8 cellular contexts compared by ENCODE assay signal in genomic region chr16:649646-650045, GRCh38. TPM values are rescaled to one million over a fixed set of nuclear protein-coding genes. Genes with fewer than 3 reads are reported as not detected.
DNase-seq lines count a peak whose midpoint lies in the region; ATAC-seq, FAIRE-seq and TF ChIP-seq lines count a peak whose summit lies in the region.

No MANE protein-coding gene starts in this region.

- H3K36me3 Mint-ChIP-seq in activated naive CD4-positive, alpha-beta T cell treated with anti-CD3 and anti-CD28 coated beads, Interleukin-2, amount 50 U/mL, for 24 hours = no peaks in the 10 kb centered on the region

- peak; percentile 42 for DNase-seq in activated CD4-positive, alpha-beta T cell treated with anti-CD3 and anti-CD28 coated beads for 48 hours
- no peak for DNase-seq in activated CD4-positive, alpha-beta T cell treated with anti-CD3 and anti-CD28 coated beads, Interleukin-2, amount 50 U/mL, for 1 hour
- DNase-seq in kidney (no peak), thyroid gland (no peak), foreskin melanocyte (no peak), DMS153 treated with DMSO at 0.1 percent for 48 hours (lab: John Stamatoyannopoulos, UW; ENCODE audit: unreplicated experiment) (no peak)

- H3K4me1 ChIP-seq in kidney (ENCODE audit: control insufficient read depth in 1 of 2, insufficient read depth in 1 of 2, low read depth in 1 of 2, low read length in 2 of 2) (peaks cover 12 to 34% of the 10 kb centered on the region in 2 donors), thyroid gland (peaks cover 40 to 46% of the 10 kb centered on the region in 2 donors)

- H3K4me3 ChIP-seq in kidney (ENCODE audit: low read length in 2 of 2) (peak overlapping the region; percentile 29 to 56), thyroid gland (replicated peaks in 1 of 3) (peak overlapping the region; percentile 73 to 98 (median 77))

- TF ChIP-seq CTCF in kidney (IDR thresholded peaks at IDR 0.05; ENCODE audit: borderline replicate concordance, extremely low read depth, insufficient read depth) (no peak), thyroid gland (IDR thresholded peaks at IDR 0.05) (no peak)

- H3K36me3 ChIP-seq in kidney (ENCODE audit: control insufficient read depth in 1 of 2, insufficient read depth in 2 of 2, low read length in 2 of 2) (no peaks in the 10 kb centered on the region), thyroid gland (peaks cover 0 to 8% of the 10 kb centered on the region in 2 donors)

- peak; percentile 11 for ATAC-seq in HG03442 (IDR thresholded peaks at IDR 0.05; ENCODE audit: unreplicated experiment)

- no peak for TF ChIP-seq POLR2A in thyroid gland (IDR thresholded peaks at IDR 0.05)

- H3K27ac ChIP-seq in kidney (ENCODE audit: low read depth in 2 of 2, low read length in 2 of 2) = no peak overlapping the region
- H3K27ac ChIP-seq in thyroid gland = peak overlapping the region in 1 of 3 donors; percentile 92

- peak overlapping the region in 1 of 2 donors; percentile 46 for H3K9ac ChIP-seq in kidney (ENCODE audit: low read length in 2 of 2)

- H3K9me3 ChIP-seq in kidney (ENCODE audit: control insufficient read depth in 1 of 2, low read length in 2 of 2) = no peaks in the 10 kb centered on the region
- H3K9me3 ChIP-seq in thyroid gland = no peaks in the 10 kb centered on the region

- peak overlapping the region; percentile 77 for H3K4me3 Mint-ChIP-seq in activated naive CD4-positive, alpha-beta T cell treated with anti-CD3 and anti-CD28 coated beads, Interleukin-2, amount 50 U/mL, for 24 hours

- H3K27ac Mint-ChIP-seq in activated naive CD4-positive, alpha-beta T cell treated with anti-CD3 and anti-CD28 coated beads, Interleukin-2, amount 50 U/mL, for 24 hours = no peak overlapping the region

- WGBS in thyroid gland, 2 donors = 0% methylated on average over 8 of the region's 42 CpGs; no CpG with 5 or more reads in 1 of the 2 donors

- H3K9me3 Mint-ChIP-seq in activated naive CD4-positive, alpha-beta T cell treated with anti-CD3 and anti-CD28 coated beads, Interleukin-2, amount 50 U/mL, for 24 hours = no peaks in the 10 kb centered on the region

- intact Hi-C loops in kidney (cut with DNase I) (no loop called here), thyroid gland (cut with DNase I) (no loop called here)

- H3K27me3 Mint-ChIP-seq in activated naive CD4-positive, alpha-beta T cell treated with anti-CD3 and anti-CD28 coated beads, Interleukin-2, amount 50 U/mL, for 24 hours = no peaks in the 10 kb centered on the region

- no peak for FAIRE-seq in kidney (lab: Jason Lieb, UNC)

- no peaks in the 10 kb centered on the region for H3K27me3 ChIP-seq in thyroid gland

- H3K4me1 Mint-ChIP-seq in activated naive CD4-positive, alpha-beta T cell treated with anti-CD3 and anti-CD28 coated beads, Interleukin-2, amount 50 U/mL, for 24 hours = peaks cover 1% of the 10 kb centered on the region

RNA-seq across cellular contexts. Expression of gene WDR90, which starts 0.5 kb away (rescaled TPM):
- total RNA-seq in kidney = 51.6 TPM
- 10.6 TPM for polyA plus RNA-seq in kidney (ENCODE audit: insufficient read depth, low read depth, low replicate concordance)
- 10 to 100 TPM; 23.6 to 56.0 (median 34.3) TPM for total RNA-seq in thyroid gland

RNA-seq across cellular contexts. Expression of gene MCRIP2, which starts 8.0 kb away (rescaled TPM):
- total RNA-seq in kidney (36.9 TPM), thyroid gland (100 to 1,000 TPM in 1 of 4 donors, 10 to 100 TPM in 3; 61.3 to 124 (median 69.1) TPM)
- 265 TPM for polyA plus RNA-seq in kidney (ENCODE audit: insufficient read depth, low read depth, low replicate concordance)

RNA-seq across cellular contexts. Expression of gene METTL26, which starts 13.5 kb away (rescaled TPM):
- total RNA-seq in kidney (44.2 TPM), thyroid gland (100 to 1,000 TPM in 2 of 4 donors, 10 to 100 TPM in 2; 54.2 to 180 (median 115) TPM)
- polyA plus RNA-seq in kidney (ENCODE audit: insufficient read depth, low read depth, low replicate concordance) = 183 TPM

RNA-seq across cellular contexts. Expression of gene RHOT2, which starts 18.3 kb away (rescaled TPM):
- total RNA-seq in kidney (117 TPM), thyroid gland (10 to 100 TPM; 49.7 to 81.8 (median 57.6) TPM)
- 90.5 TPM for polyA plus RNA-seq in kidney (ENCODE audit: insufficient read depth, low read depth, low replicate concordance)

RNA-seq across cellular contexts. Expression of gene WFIKKN1, which starts 18.9 kb away (rescaled TPM):
- total RNA-seq in kidney (0.69 TPM), thyroid gland (1 to 10 TPM in 1 of 4 donors, under 1 TPM in 3; 0.13 to 1.8 (median 0.77) TPM)
- polyA plus RNA-seq in kidney (ENCODE audit: insufficient read depth, low read depth, low replicate concordance) = 1.8 TPM
